Comparison of ENCODE assay signal across 7 cellular contexts in the genomic region with DNA sequence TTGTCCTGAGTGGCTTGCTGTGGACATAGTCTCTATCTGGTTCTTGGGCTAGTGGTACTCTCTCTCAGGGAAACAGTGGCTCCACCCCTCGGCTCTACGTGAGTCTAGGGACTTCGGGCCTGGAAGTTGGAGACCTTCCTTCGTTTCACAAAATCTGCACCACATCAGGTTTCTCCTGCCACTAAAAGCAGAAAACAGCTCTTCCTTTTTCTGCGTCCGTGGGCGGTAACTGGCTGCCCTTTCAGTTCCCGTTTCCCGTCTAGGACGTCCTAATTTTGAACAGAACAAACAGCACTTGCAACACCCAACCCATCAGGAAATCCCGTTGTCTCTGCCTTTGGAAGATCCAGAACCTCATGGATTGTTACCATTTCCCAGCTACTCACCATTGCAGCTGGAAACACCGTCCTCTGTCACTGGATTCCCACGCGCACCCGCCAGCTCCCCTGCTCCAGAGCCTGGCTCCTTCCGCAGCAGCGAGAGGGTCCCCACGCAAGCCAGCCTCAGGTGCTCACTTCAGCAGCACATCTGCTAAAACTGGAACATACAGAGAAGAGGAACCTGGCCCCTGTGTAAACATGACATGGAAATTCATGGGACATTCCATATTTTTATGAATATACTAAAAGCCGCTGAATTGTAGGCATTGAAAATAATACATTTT.
DNase-seq lines count a peak whose midpoint lies in the region; ATAC-seq and TF ChIP-seq lines count a peak whose summit lies in the region.

No MANE protein-coding gene starts in this region.

- H3K9me3 Mint-ChIP-seq in activated T-cell treated with anti-CD3 and anti-CD28 coated beads, Interleukin-2, amount 50 U/mL, for 4 hours: peaks cover 6% of the 10 kb centered on the region

- H3K27me3 Mint-ChIP-seq in activated T-cell treated with anti-CD3 and anti-CD28 coated beads, Interleukin-2, amount 50 U/mL, for 4 hours (ENCODE audit: low read depth): peaks cover 7% of the 10 kb centered on the region

- DNase-seq in GM20000 (ENCODE audit: low spot score): peak; percentile 40
- peak; percentile 8 for DNase-seq in fibroblast of villous mesenchyme (ENCODE audit: low read depth)
- no peak for DNase-seq in DMS114 treated with DMSO at 0.1 percent for 48 hours (lab: John Stamatoyannopoulos, UW; ENCODE audit: unreplicated experiment)
- no peak for DNase-seq in activated T-cell treated with anti-CD3 and anti-CD28 coated beads, Interleukin-2, amount 50 U/mL, for 4 hours

- no peaks in the 10 kb centered on the region for H3K9me3 ChIP-seq in thymus (ENCODE audit: control insufficient read depth)

- WGBS in thymus: 51% methylated on average over 19 of the region's 19 CpGs

- H3K4me1 ChIP-seq in thymus (ENCODE audit: control insufficient read depth, insufficient read depth, low read length): no peaks in the 10 kb centered on the region

- no peaks in the 10 kb centered on the region for H3K36me3 Mint-ChIP-seq in activated T-cell treated with anti-CD3 and anti-CD28 coated beads, Interleukin-2, amount 50 U/mL, for 4 hours (ENCODE audit: insufficient read depth)

- H3K4me3 ChIP-seq in fibroblast of villous mesenchyme (ENCODE audit: low read depth, low read length): no peak overlapping the region
- H3K4me3 ChIP-seq in thymus (ENCODE audit: low read length): no peak overlapping the region

- no peaks in the 10 kb centered on the region for H3K27me3 ChIP-seq in thymus (ENCODE audit: control insufficient read depth, insufficient read depth)

- peaks cover 8% of the 10 kb centered on the region for H3K4me1 Mint-ChIP-seq in activated T-cell treated with anti-CD3 and anti-CD28 coated beads, Interleukin-2, amount 50 U/mL, for 4 hours (ENCODE audit: low read depth)

- peak overlapping the region; percentile 52 for H3K27ac ChIP-seq in thymus (ENCODE audit: low read depth)

- peak; percentile 60 for ATAC-seq in HG03521 (IDR thresholded peaks at IDR 0.05; ENCODE audit: unreplicated experiment)
- ATAC-seq in activated T-cell treated with anti-CD3 and anti-CD28 coated beads, Interleukin-2, amount 50 U/mL, for 4 hours: no peak
- ATAC-seq in HG03460 (IDR thresholded peaks at IDR 0.05; ENCODE audit: unreplicated experiment): no peak

- H3K36me3 ChIP-seq in thymus (ENCODE audit: control insufficient read depth, insufficient read depth): no peaks in the 10 kb centered on the region

- no peak overlapping the region for H3K4me3 Mint-ChIP-seq in activated T-cell treated with anti-CD3 and anti-CD28 coated beads, Interleukin-2, amount 50 U/mL, for 4 hours

- no peak for TF ChIP-seq CTCF in GM20000 (IDR thresholded peaks at IDR 0.05; ENCODE audit: extremely low read depth, missing control alignments)
- no peak for TF ChIP-seq CTCF in fibroblast of villous mesenchyme (IDR thresholded peaks at IDR 0.05; ENCODE audit: insufficient read depth, low read depth, low read length)

Comparison
In these comparisons a context has a peak if more than half of its experiments do, and no peak if none do; other contexts are left out.
1. DNase-seq: peak in GM20000 (single experiment) and fibroblast of villous mesenchyme (single experiment); none in DMS114 treated with DMSO at 0.1 percent for 48 hours (single experiment) and activated T-cell treated with anti-CD3 and anti-CD28 coated beads, Interleukin-2, amount 50 U/mL, for 4 hours (single experiment).